9 cellular contexts compared by ENCODE assay signal in the genomic region with DNA sequence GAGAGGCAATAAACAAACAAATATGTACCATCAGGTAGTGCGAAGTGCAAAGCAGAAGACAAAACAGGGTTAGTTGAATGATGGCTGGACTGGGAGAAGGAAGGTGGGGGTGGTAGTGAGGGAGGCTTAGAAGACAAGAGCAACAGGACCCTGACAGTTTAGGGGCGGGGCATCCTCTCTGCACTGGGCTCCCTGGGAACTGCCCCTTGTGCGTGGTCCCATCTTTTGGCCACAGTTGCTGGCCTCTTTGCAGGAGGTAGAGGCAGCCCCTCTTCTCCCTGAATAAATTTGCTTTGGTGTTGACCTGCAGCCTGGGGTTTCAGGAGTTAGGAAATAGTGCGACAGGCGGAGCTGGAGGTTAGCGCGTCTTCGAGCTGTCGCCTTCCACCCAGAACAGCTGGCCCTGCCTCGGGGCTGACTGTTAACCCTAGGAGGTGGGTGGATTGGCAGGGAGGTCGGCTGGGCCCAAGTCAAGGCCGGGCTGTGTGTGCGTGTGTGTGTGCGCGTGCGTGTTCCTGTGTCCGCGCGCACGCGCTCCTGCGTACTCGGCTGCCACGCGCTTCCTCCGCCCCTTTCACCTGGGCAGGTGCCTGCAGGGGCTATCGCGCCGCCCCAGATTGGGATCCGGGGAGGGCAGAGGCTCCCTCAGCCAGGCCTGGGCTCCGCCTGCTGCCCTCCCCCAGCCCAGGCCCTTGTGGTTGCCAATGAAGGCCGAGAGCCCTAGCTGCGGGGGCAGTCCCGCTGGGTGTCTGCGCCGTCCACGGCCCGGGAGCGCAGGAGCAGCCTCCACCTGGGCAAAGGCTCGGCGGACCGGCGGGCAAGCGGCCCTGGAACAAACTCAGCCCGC.
DNase-seq lines count a peak whose midpoint lies in the region; ATAC-seq and TF ChIP-seq lines count a peak whose summit lies in the region.
"Had no signal": no experiment of that assay in that cellular context is flagged by ENCODE, and none has a peak within 500 bp of the region (broad histone marks: within the 10 kb centered on the region; RNA-seq: fewer than 3 reads in every experiment).

No MANE protein-coding gene starts in this region.

- H3K9me3 ChIP-seq in fibroblast of lung (ENCODE audit: control insufficient read depth, insufficient read depth, low read depth, low read length) (no peaks in the 10 kb centered on the region), neuron (ENCODE audit: low read length) (no peaks in the 10 kb centered on the region)
- H3K9me3 ChIP-seq: SJSA1 had no signal

- H3K36me3 ChIP-seq in fibroblast of lung (ENCODE audit: control insufficient read depth, insufficient read depth, low read length) (no peaks in the 10 kb centered on the region), neuron (ENCODE audit: insufficient read depth, low read length) (no peaks in the 10 kb centered on the region)
- H3K36me3 ChIP-seq: SJSA1 had no signal

- no peak overlapping the region for H3K9ac ChIP-seq in fibroblast of lung (ENCODE audit: insufficient read depth, low read length)

- CTCF ChIA-PET in T-cell (lab: Charles Lee), result no interaction called here

- H3K9me3 Mint-ChIP-seq in T-cell, result no peaks in the 10 kb centered on the region

- ATAC-seq in GM21390 (IDR thresholded peaks at IDR 0.05; ENCODE audit: unreplicated experiment), result no peak
- no peak for ATAC-seq in T-cell (replicated peaks in 1 of 4)
- no peak for ATAC-seq in HG02642 (IDR thresholded peaks at IDR 0.05; ENCODE audit: poor library complexity, unreplicated experiment)
- ATAC-seq in HG02798 (IDR thresholded peaks at IDR 0.05; ENCODE audit: poor library complexity, unreplicated experiment), result no peak

- peaks cover 21 to 35% of the 10 kb centered on the region in 2 donors for H3K27me3 Mint-ChIP-seq in T-cell

- peak overlapping the region in 1 of 4 experiments; percentile 37 for H3K4me3 ChIP-seq in fibroblast of lung (replicated peaks in 1 of 4; ENCODE audit: control extremely low read depth in 1 of 4, insufficient read depth in 1 of 4, low read depth in 3 of 4, low read length in 4 of 4)
- peak overlapping the region; percentile 9 for H3K4me3 ChIP-seq in neuron (ENCODE audit: low read length)
- H3K4me3 ChIP-seq: SJSA1 had no signal

- peaks cover 7 to 8% (median 7%) of the 10 kb centered on the region in 3 donors for H3K4me1 Mint-ChIP-seq in T-cell

- no peak overlapping the region for H3K27ac Mint-ChIP-seq in T-cell

- H3K27ac ChIP-seq in fibroblast of lung (ENCODE audit: insufficient read depth, low read length), result no peak overlapping the region
- H3K27ac ChIP-seq: SJSA1 had no signal

- H3K4me1 ChIP-seq in fibroblast of lung (ENCODE audit: control insufficient read depth, extremely low read depth, insufficient read depth, low read length) (peaks cover 2% of the 10 kb centered on the region), neuron (ENCODE audit: insufficient read depth, low read length) (peaks cover 5% of the 10 kb centered on the region)
- H3K4me1 ChIP-seq: SJSA1 had no signal

- H3K4me2 ChIP-seq in fibroblast of lung (ENCODE audit: extremely low read depth, insufficient read depth, low read length), result peak overlapping the region; percentile 25

- DNase-seq in DMS 273 treated with DMSO at 0.1 percent for 48 hours (lab: John Stamatoyannopoulos, UW) (peak; percentile 36), NCI-H774 (lab: John Stamatoyannopoulos, UW) (peak; percentile 57), fibroblast of lung (ENCODE audit: low read depth in 2 of 2) (peak in 1 of 2 donors; percentile 13), T-cell (no peak)

- H2AFZ ChIP-seq in fibroblast of lung (ENCODE audit: low read length) (no peak overlapping the region), neuron (ENCODE audit: low read depth, low read length) (no peak overlapping the region)

- TF ChIP-seq CTCF in fibroblast of lung (conservative IDR thresholded peaks at IDR 0.05 in 1 of 2, IDR thresholded peaks at IDR 0.05 in 1 of 2; ENCODE audit: low read depth in 1 of 2, low read length in 2 of 2), result no peak

- H3K27me3 ChIP-seq in fibroblast of lung (ENCODE audit: control insufficient read depth, insufficient read depth, low read length), result peaks cover 14% of the 10 kb centered on the region
- peaks cover 24% of the 10 kb centered on the region for H3K27me3 ChIP-seq in neuron (ENCODE audit: insufficient read depth, low read length)

- H3K4me3 Mint-ChIP-seq in T-cell, result peak overlapping the region in 1 of 3 donors; percentile 16

- no peaks in the 10 kb centered on the region for H3K36me3 Mint-ChIP-seq in T-cell

- H3K79me2 ChIP-seq in fibroblast of lung (ENCODE audit: control insufficient read depth, insufficient read depth, low read length), result no peaks in the 10 kb centered on the region

- POLR2A ChIA-PET in T-cell (lab: Charles Lee), result no interaction called here

- no peaks in the 10 kb centered on the region for H4K20me1 ChIP-seq in fibroblast of lung (ENCODE audit: control insufficient read depth, extremely low read depth, insufficient read depth, low read length)

Comparison
In these comparisons a context has a peak if more than half of its experiments do, and no peak if none do; other contexts are left out.
1. DNase-seq: peak in DMS 273 treated with DMSO at 0.1 percent for 48 hours (single experiment) and NCI-H774 (single experiment); none in T-cell (0 of 34).